1 cellular context compared by ENCODE assay signal in the genomic region with DNA sequence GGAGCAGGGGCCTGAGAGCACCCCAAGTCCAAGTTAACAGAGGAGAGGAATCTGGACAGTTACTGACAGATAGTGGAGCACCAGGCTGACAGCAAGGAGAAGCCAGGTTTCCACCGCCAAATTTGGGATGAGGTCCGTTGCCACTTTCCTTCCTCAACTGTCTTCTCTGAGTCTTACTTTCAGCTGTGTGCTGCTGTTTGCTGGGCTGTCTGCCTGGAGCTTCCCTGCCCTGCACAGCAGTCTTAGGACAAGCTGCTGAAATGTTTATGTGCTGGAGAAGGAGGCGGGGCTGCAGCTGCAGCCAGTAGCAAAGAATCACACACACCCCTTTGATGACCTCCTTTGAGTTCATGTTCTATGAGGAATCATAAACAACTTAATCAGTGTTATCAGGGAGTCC.
TF ChIP-seq lines count a peak whose summit lies in the region.

No MANE protein-coding gene starts in this region.

TF ChIP-seq in A549, 52 proteins besides CTCF, POLR2A, EP300 and RAD21 (continued from another document):
- TF ChIP-seq, protein P1, sequence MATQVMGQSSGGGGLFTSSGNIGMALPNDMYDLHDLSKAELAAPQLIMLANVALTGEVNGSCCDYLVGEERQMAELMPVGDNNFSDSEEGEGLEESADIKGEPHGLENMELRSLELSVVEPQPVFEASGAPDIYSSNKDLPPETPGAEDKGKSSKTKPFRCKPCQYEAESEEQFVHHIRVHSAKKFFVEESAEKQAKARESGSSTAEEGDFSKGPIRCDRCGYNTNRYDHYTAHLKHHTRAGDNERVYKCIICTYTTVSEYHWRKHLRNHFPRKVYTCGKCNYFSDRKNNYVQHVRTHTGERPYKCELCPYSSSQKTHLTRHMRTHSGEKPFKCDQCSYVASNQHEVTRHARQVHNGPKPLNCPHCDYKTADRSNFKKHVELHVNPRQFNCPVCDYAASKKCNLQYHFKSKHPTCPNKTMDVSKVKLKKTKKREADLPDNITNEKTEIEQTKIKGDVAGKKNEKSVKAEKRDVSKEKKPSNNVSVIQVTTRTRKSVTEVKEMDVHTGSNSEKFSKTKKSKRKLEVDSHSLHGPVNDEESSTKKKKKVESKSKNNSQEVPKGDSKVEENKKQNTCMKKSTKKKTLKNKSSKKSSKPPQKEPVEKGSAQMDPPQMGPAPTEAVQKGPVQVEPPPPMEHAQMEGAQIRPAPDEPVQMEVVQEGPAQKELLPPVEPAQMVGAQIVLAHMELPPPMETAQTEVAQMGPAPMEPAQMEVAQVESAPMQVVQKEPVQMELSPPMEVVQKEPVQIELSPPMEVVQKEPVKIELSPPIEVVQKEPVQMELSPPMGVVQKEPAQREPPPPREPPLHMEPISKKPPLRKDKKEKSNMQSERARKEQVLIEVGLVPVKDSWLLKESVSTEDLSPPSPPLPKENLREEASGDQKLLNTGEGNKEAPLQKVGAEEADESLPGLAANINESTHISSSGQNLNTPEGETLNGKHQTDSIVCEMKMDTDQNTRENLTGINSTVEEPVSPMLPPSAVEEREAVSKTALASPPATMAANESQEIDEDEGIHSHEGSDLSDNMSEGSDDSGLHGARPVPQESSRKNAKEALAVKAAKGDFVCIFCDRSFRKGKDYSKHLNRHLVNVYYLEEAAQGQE (IDR thresholded peaks at IDR 0.05), result no peak
- TF ChIP-seq SREBF2 (IDR thresholded peaks at IDR 0.05) (no peak), FOXS1 (CRISPR knock-in tag; IDR thresholded peaks at IDR 0.05) (no peak), CBX2 (IDR thresholded peaks at IDR 0.05; ENCODE audit: borderline replicate concordance, low read depth) (no peak), GATA3 (IDR thresholded peaks at IDR 0.05; ENCODE audit: borderline replicate concordance) (no peak), NR3C1 (IDR thresholded peaks at IDR 0.05) (no peak), KDM1A (IDR thresholded peaks at IDR 0.05; ENCODE audit: low read depth) (no peak), RARB (CRISPR knock-in tag; IDR thresholded peaks at IDR 0.05) (no peak), BHLHE40 (IDR thresholded peaks at IDR 0.05; ENCODE audit: low read depth, low read length) (no peak)
- TF ChIP-seq, protein P2, sequence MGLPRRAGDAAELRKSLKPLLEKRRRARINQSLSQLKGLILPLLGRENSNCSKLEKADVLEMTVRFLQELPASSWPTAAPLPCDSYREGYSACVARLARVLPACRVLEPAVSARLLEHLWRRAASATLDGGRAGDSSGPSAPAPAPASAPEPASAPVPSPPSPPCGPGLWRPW (IDR thresholded peaks at IDR 0.05), result no peak
